Comparison of ENCODE assay signal across 8 cellular contexts in genomic region chr16:56637814-56638750, GRCh38. TPM values are rescaled to one million over a fixed set of nuclear protein-coding genes. Genes with fewer than 3 reads are reported as not detected.
DNase-seq lines count a peak whose midpoint lies in the region; ATAC-seq and TF ChIP-seq lines count a peak whose summit lies in the region.

Gene MT1A, plus strand, starts transcription at chr16:56638666. Its CDS starts 73 bp downstream, at chr16:56638739.

- ATAC-seq in GM21390 (IDR thresholded peaks at IDR 0.05; ENCODE audit: unreplicated experiment) (no peak), HG03196 (IDR thresholded peaks at IDR 0.05; ENCODE audit: unreplicated experiment) (no peak)

- H3K9me3 ChIP-seq in CD4-positive, alpha-beta memory T cell (ENCODE audit: control insufficient read depth in 1 of 2, low read length in 2 of 2), result no peaks in the 10 kb centered on the region
- H3K9me3 ChIP-seq in SJCRH30 (replicated peaks), result no peaks in the 10 kb centered on the region

- no peak within 1 kb of the TSS for H3K27ac Mint-ChIP-seq in CD4-positive, alpha-beta memory T cell
- H3K27ac Mint-ChIP-seq in T-helper 2 cell treated with Interferon-gamma antibody and Interleukin-4, amounts not matched to agents 5 μg/mL and 100 μg/mL, for 36 hours, result no peak within 1 kb of the TSS
- H3K27ac Mint-ChIP-seq in nephron progenitor cell, result no peak within 1 kb of the TSS

- H3K27ac ChIP-seq in CD4-positive, alpha-beta memory T cell (ENCODE audit: low read depth, low read length), result no peak within 1 kb of the TSS
- H3K27ac ChIP-seq in SJCRH30, result no peak within 1 kb of the TSS

- peaks cover 38% of the 10 kb centered on the region for H3K27me3 ChIP-seq in CD4-positive, alpha-beta memory T cell (ENCODE audit: insufficient read depth, low read length)
- peaks cover 4% of the 10 kb centered on the region for H3K27me3 ChIP-seq in SJCRH30

- no peaks in the 10 kb centered on the region for H3K36me3 Mint-ChIP-seq in CD4-positive, alpha-beta memory T cell
- peaks cover 4% of the 10 kb centered on the region for H3K36me3 Mint-ChIP-seq in T-helper 2 cell treated with Interferon-gamma antibody and Interleukin-4, amounts not matched to agents 5 μg/mL and 100 μg/mL, for 36 hours (ENCODE audit: low read depth)
- H3K36me3 Mint-ChIP-seq in nephron progenitor cell (ENCODE audit: low read depth), result no peaks in the 10 kb centered on the region

- no peaks in the 10 kb centered on the region for H3K36me3 ChIP-seq in CD4-positive, alpha-beta memory T cell (ENCODE audit: insufficient read depth, low read length)
- H3K36me3 ChIP-seq in SJCRH30, result no peaks in the 10 kb centered on the region

- POLR2A ChIA-PET in CD4-positive, alpha-beta memory T cell (lab: Charles Lee; ENCODE audit: partially characterized antibody), result interaction anchor here (1.4 to 1.6 kb wide), 2 partner anchors 13 to 14 kb away, joined by 3 to 4 read pairs; partner anchors contain the start of gene MT1E

- intact Hi-C loops in CD4-positive, alpha-beta memory T cell (cut with micrococcal nuclease), result no loop called here

- no peak for DNase-seq in CD4-positive, alpha-beta memory T cell
- peak; percentile 45 for DNase-seq in T-helper 2 cell treated with Interferon-gamma antibody and Interleukin-4, amounts not matched to agents 5 μg/mL and 100 μg/mL, for 36 hours (ENCODE audit: low spot score)
- DNase-seq in fibroblast of the conjunctiva (ENCODE audit: low read depth) (peak; percentile 21), nephron progenitor cell (peak; percentile 78), SJCRH30 (no peak), KG1 (lab: John Stamatoyannopoulos, UW) (no peak)

- CTCF ChIA-PET in CD4-positive, alpha-beta memory T cell (lab: Charles Lee; ENCODE audit: partially characterized antibody), result no interaction called here

- peaks cover 21% of the 10 kb centered on the region for H3K4me1 ChIP-seq in CD4-positive, alpha-beta memory T cell (ENCODE audit: insufficient read depth, low read length)
- H3K4me1 ChIP-seq in SJCRH30, result no peaks in the 10 kb centered on the region

- peak within 1 kb of the TSS in 7 of 8 donors; percentile 39 to 61 (median 53) for H3K4me3 Mint-ChIP-seq in CD4-positive, alpha-beta memory T cell
- peak within 1 kb of the TSS; percentile 76 for H3K4me3 Mint-ChIP-seq in T-helper 2 cell treated with Interferon-gamma antibody and Interleukin-4, amounts not matched to agents 5 μg/mL and 100 μg/mL, for 36 hours
- peak within 1 kb of the TSS; percentile 77 for H3K4me3 Mint-ChIP-seq in nephron progenitor cell

- H3K9me3 Mint-ChIP-seq in CD4-positive, alpha-beta memory T cell, result no peaks in the 10 kb centered on the region
- no peaks in the 10 kb centered on the region for H3K9me3 Mint-ChIP-seq in T-helper 2 cell treated with Interferon-gamma antibody and Interleukin-4, amounts not matched to agents 5 μg/mL and 100 μg/mL, for 36 hours
- H3K9me3 Mint-ChIP-seq in nephron progenitor cell, result no peaks in the 10 kb centered on the region

- H3K4me1 Mint-ChIP-seq in CD4-positive, alpha-beta memory T cell, result peaks cover 19 to 52% (median 24%) of the 10 kb centered on the region in 4 donors
- peaks cover 28% of the 10 kb centered on the region for H3K4me1 Mint-ChIP-seq in T-helper 2 cell treated with Interferon-gamma antibody and Interleukin-4, amounts not matched to agents 5 μg/mL and 100 μg/mL, for 36 hours (ENCODE audit: low read depth)
- H3K4me1 Mint-ChIP-seq in nephron progenitor cell, result peaks cover 16% of the 10 kb centered on the region

- H3K27me3 Mint-ChIP-seq in CD4-positive, alpha-beta memory T cell, result peaks cover 54 to 64% of the 10 kb centered on the region in 2 donors
- H3K27me3 Mint-ChIP-seq in T-helper 2 cell treated with Interferon-gamma antibody and Interleukin-4, amounts not matched to agents 5 μg/mL and 100 μg/mL, for 36 hours (ENCODE audit: low read depth), result peaks cover 79% of the 10 kb centered on the region
- H3K27me3 Mint-ChIP-seq in nephron progenitor cell (ENCODE audit: low read depth, poor library complexity), result peaks cover 100% of the 10 kb centered on the region

- no peak for TF ChIP-seq CTCF in nephron progenitor cell (IDR thresholded peaks at IDR 0.05)

- no peak within 1 kb of the TSS for H3K4me3 ChIP-seq in CD4-positive, alpha-beta memory T cell (ENCODE audit: low read length in 2 of 2)
- H3K4me3 ChIP-seq in SJCRH30, result no peak within 1 kb of the TSS

RNA-seq across cellular contexts. Expression of gene MT1A, which starts in this region (rescaled TPM):
- not detected for total RNA-seq in CD4-positive, alpha-beta memory T cell
- polyA plus RNA-seq in CD4-positive, alpha-beta memory T cell, result not detected
- total RNA-seq in SJCRH30 (2014; rRNA removed; shearing (Covaris generic)), result not detected in 2 replicates

Comparison
In these comparisons a context has a peak if more than half of its experiments do, and no peak if none do; other contexts are left out.
1. DNase-seq: peak in T-helper 2 cell treated with Interferon-gamma antibody and Interleukin-4, amounts not matched to agents 5 μg/mL and 100 μg/mL, for 36 hours (single experiment), fibroblast of the conjunctiva (single experiment) and nephron progenitor cell (single experiment); none in CD4-positive, alpha-beta memory T cell (0 of 5), SJCRH30 (0 of 2) and KG1 (single experiment).
2. Peak in every context shown above with its lines, with median percentiles within 50 percentile points of each other: H3K4me3 Mint-ChIP-seq.